ENCODE assay signal across 14 cellular contexts in the genomic region with DNA sequence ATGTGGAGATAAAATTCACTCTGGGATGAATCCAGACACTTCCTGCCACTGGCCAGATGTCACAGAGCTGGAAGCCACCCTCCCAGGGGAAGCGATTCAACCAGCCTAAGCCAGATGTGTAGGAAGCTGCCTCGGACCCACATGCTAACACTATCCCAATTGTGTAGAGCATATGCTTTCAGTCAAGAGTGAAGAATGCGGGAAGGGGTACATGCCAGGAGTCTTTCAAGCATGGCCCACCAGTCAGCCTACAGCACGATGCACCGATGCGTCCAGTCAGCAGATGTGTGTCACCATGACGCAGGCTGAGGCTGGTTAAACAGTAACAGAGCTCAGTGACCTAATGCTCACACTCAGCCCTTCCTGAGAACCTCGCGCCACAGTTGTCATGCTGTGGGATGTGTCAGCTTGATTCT. TPM values are rescaled to one million over a fixed set of nuclear protein-coding genes. Genes with fewer than 3 reads are reported as not detected.
DNase-seq lines count a peak whose midpoint lies in the region; ATAC-seq, FAIRE-seq and TF ChIP-seq lines count a peak whose summit lies in the region.
"Had no signal": no experiment of that assay in that cellular context is flagged by ENCODE, and none has a peak within 500 bp of the region (broad histone marks: within the 10 kb centered on the region; RNA-seq: fewer than 3 reads in every experiment).

No MANE protein-coding gene starts in this region.

- H3K79me2 ChIP-seq in keratinocyte (ENCODE audit: control insufficient read depth, insufficient read depth, low read length) = no peaks in the 10 kb centered on the region

- dilution Hi-C loops in keratinocyte (cut with MboI; ENCODE audit: extremely low pct_ligation_motif_present, low sequenced_read_pairs) = no loop called here

- intact Hi-C loops in heart right ventricle (cut with DNase I) = loop anchor here in 1 of 10 donors (10.0 kb wide), 1 partner anchor 59 kb away; no protein-coding TSS in a partner anchor
- intact Hi-C loops in cardiac septum (cut with DNase I) = no loop called here
- intact Hi-C loops in aorta (cut with DNase I) = no loop called here

- peaks cover 0 to 6% (median 0%) of the 10 kb centered on the region in 11 donors for H3K9me3 ChIP-seq in heart right ventricle
- H3K9me3 ChIP-seq in keratinocyte (ENCODE audit: control insufficient read depth, low read depth, low read length) = no peaks in the 10 kb centered on the region
- H3K9me3 ChIP-seq in aorta (ENCODE audit: control insufficient read depth, low read length) = peaks cover 2% of the 10 kb centered on the region
- H3K9me3 ChIP-seq: tibial artery had no signal

- POLR2A ChIA-PET in HEK293T (lab: Yijun Ruan, JAX) = no interaction called here

- H3K4me1 Mint-ChIP-seq in activated naive CD8-positive, alpha-beta T cell treated with anti-CD3 and anti-CD28 coated beads, Interleukin-2, amount 50 U/mL, for 24 hours = no peaks in the 10 kb centered on the region
- H3K4me1 Mint-ChIP-seq: activated naive CD4-positive, alpha-beta T cell treated with anti-CD3 and anti-CD28 coated beads, Interleukin-2, amount 50 U/mL, for 24 hours; naive B cell had no signal

- H3K4me3 Mint-ChIP-seq in activated naive CD8-positive, alpha-beta T cell treated with anti-CD3 and anti-CD28 coated beads, Interleukin-2, amount 50 U/mL, for 24 hours = no peak overlapping the region
- H3K4me3 Mint-ChIP-seq: activated naive CD4-positive, alpha-beta T cell treated with anti-CD3 and anti-CD28 coated beads, Interleukin-2, amount 50 U/mL, for 24 hours; naive B cell; WTC11 had no signal

- no peaks in the 10 kb centered on the region for H3K36me3 ChIP-seq in heart right ventricle
- H3K36me3 ChIP-seq in keratinocyte (ENCODE audit: control insufficient read depth in 2 of 2, extremely low read depth in 1 of 2, insufficient read depth in 2 of 2, low read length in 2 of 2) = no peaks in the 10 kb centered on the region
- no peaks in the 10 kb centered on the region for H3K36me3 ChIP-seq in aorta (ENCODE audit: control insufficient read depth in 1 of 2, insufficient read depth in 2 of 2, low read length in 1 of 2)
- H3K36me3 ChIP-seq: tibial artery had no signal

- H3K4me2 ChIP-seq in keratinocyte (ENCODE audit: control insufficient read depth, extremely low read depth, insufficient read depth, low read depth, low read length) = no peak overlapping the region

- in situ Hi-C loops in astrocyte of the spinal cord (cut with HindIII; ENCODE audit: low sequenced_read_pairs) = no loop called here

- H3K27me3 Mint-ChIP-seq in activated naive CD8-positive, alpha-beta T cell treated with anti-CD3 and anti-CD28 coated beads, Interleukin-2, amount 50 U/mL, for 24 hours = peaks cover 14% of the 10 kb centered on the region

- TF ChIP-seq CTCF in heart right ventricle (IDR thresholded peaks at IDR 0.05) (no peak), astrocyte of the spinal cord (IDR thresholded peaks at IDR 0.05; ENCODE audit: low read depth, low read length) (no peak), keratinocyte (optimal IDR thresholded peaks at IDR 0.05 in 1 of 3, IDR thresholded peaks at IDR 0.05 in 1 of 3, conservative IDR thresholded peaks at IDR 0.05 in 1 of 3; ENCODE audit: extremely low read depth in 1 of 3, insufficient read depth in 2 of 3, low read length in 3 of 3) (no peak)

- no peak overlapping the region for H2AFZ ChIP-seq in keratinocyte (ENCODE audit: control insufficient read depth, low read length)

- peaks cover 0 to 25% (median 4%) of the 10 kb centered on the region in 7 donors for H3K27me3 ChIP-seq in heart right ventricle
- H3K27me3 ChIP-seq in keratinocyte (ENCODE audit: control insufficient read depth, extremely low read depth, insufficient read depth, low read length) = no peaks in the 10 kb centered on the region
- H3K27me3 ChIP-seq in aorta (ENCODE audit: control insufficient read depth in 1 of 2, insufficient read depth in 2 of 2, low read length in 1 of 2) = no peaks in the 10 kb centered on the region

- H3K36me3 Mint-ChIP-seq in activated naive CD8-positive, alpha-beta T cell treated with anti-CD3 and anti-CD28 coated beads, Interleukin-2, amount 50 U/mL, for 24 hours (ENCODE audit: low read depth) = no peaks in the 10 kb centered on the region
- H3K36me3 Mint-ChIP-seq: activated naive CD4-positive, alpha-beta T cell treated with anti-CD3 and anti-CD28 coated beads, Interleukin-2, amount 50 U/mL, for 24 hours; naive B cell; WTC11 had no signal

- FAIRE-seq in keratinocyte (lab: Jason Lieb, UNC) = peak; percentile 74

- H3K27ac ChIP-seq in heart right ventricle (no peak overlapping the region), keratinocyte (ENCODE audit: control insufficient read depth, insufficient read depth, low read length) (peak overlapping the region; percentile 81), aorta (ENCODE audit: low read depth in 1 of 2, low read length in 2 of 2) (no peak overlapping the region)
- H3K27ac ChIP-seq: tibial artery had no signal

- no peaks in the 10 kb centered on the region for H3K9me1 ChIP-seq in keratinocyte (ENCODE audit: control insufficient read depth, extremely low read depth, insufficient read depth, low read length)

- H3K4me3 ChIP-seq in heart right ventricle = no peak overlapping the region
- no peak overlapping the region for H3K4me3 ChIP-seq in astrocyte of the spinal cord (ENCODE audit: low read depth, low read length)
- H3K4me3 ChIP-seq in keratinocyte (ENCODE audit: control insufficient read depth in 2 of 3, extremely low read depth in 1 of 3, insufficient read depth in 2 of 3, low read depth in 1 of 3, low read length in 3 of 3) = no peak overlapping the region
- no peak overlapping the region for H3K4me3 ChIP-seq in aorta (ENCODE audit: low read length in 2 of 2)
- H3K4me3 ChIP-seq: tibial artery had no signal

- H3K4me1 ChIP-seq in heart right ventricle = no peaks in the 10 kb centered on the region
- peaks cover 58% of the 10 kb centered on the region for H3K4me1 ChIP-seq in keratinocyte (ENCODE audit: control insufficient read depth, extremely low read depth, insufficient read depth, low read length)
- no peaks in the 10 kb centered on the region for H3K4me1 ChIP-seq in aorta (ENCODE audit: control insufficient read depth in 1 of 2, insufficient read depth in 2 of 2, low read length in 2 of 2)
- H3K4me1 ChIP-seq: tibial artery had no signal

- no peaks in the 10 kb centered on the region for H4K20me1 ChIP-seq in keratinocyte (ENCODE audit: control insufficient read depth, extremely low read depth, insufficient read depth, low read length)

- no peak overlapping the region for H3K9ac ChIP-seq in keratinocyte (ENCODE audit: control insufficient read depth, extremely low read depth, insufficient read depth, low read length)

- H3K9me3 Mint-ChIP-seq in activated naive CD8-positive, alpha-beta T cell treated with anti-CD3 and anti-CD28 coated beads, Interleukin-2, amount 50 U/mL, for 24 hours = no peaks in the 10 kb centered on the region
- H3K9me3 Mint-ChIP-seq: activated naive CD4-positive, alpha-beta T cell treated with anti-CD3 and anti-CD28 coated beads, Interleukin-2, amount 50 U/mL, for 24 hours; WTC11 had no signal

- H3K27ac Mint-ChIP-seq in activated naive CD8-positive, alpha-beta T cell treated with anti-CD3 and anti-CD28 coated beads, Interleukin-2, amount 50 U/mL, for 24 hours = no peak overlapping the region
- H3K27ac Mint-ChIP-seq: activated naive CD4-positive, alpha-beta T cell treated with anti-CD3 and anti-CD28 coated beads, Interleukin-2, amount 50 U/mL, for 24 hours; naive B cell; WTC11 had no signal

- ATAC-seq in heart right ventricle = peak in 6 of 8 donors; percentile 14 to 62 (median 56)
- ATAC-seq in aorta (ENCODE audit: low FRiP score) = peak; percentile 27
- no peak for ATAC-seq in activated naive CD8-positive, alpha-beta T cell treated with anti-CD3 and anti-CD28 coated beads, Interleukin-2, amount 50 U/mL, for 24 hours
- ATAC-seq in HG03196 (IDR thresholded peaks at IDR 0.05; ENCODE audit: unreplicated experiment) = no peak
- ATAC-seq: WTC11 had no signal

- CTCF ChIA-PET in HEK293T (lab: Yijun Ruan, JAX) = no interaction called here

- 44 to 53% methylated on average over 9 of the region's 9 CpGs for WGBS in heart right ventricle, 2 donors
- 34 to 41% methylated on average over 9 of the region's 9 CpGs for WGBS in aorta, 2 donors

- DNase-seq in heart right ventricle = peak in 1 of 2 donors; percentile 13
- DNase-seq in cardiac septum (ENCODE audit: low spot score) = no peak
- DNase-seq in astrocyte of the spinal cord (ENCODE audit: low read depth, low spot score) = peak; percentile 91
- DNase-seq in keratinocyte (ENCODE audit: low read depth, low spot score) = peak; percentile 78
- DNase-seq in aorta = no peak
- no peak for DNase-seq in HEK293T (ENCODE audit: extremely low spot score)
- DNase-seq in activated naive CD8-positive, alpha-beta T cell treated with anti-CD3 and anti-CD28 coated beads, Interleukin-2, amount 50 U/mL, for 24 hours = no peak
- DNase-seq: foreskin melanocyte, naive B cell, NCI-H1105 treated with DMSO at 0.1 percent for 48 hours, tibial artery had no signal

TF ChIP-seq in HEK293T, 16 proteins besides CTCF, POLR2A, EP300 and RAD21 (continues in another document):
- TF ChIP-seq, protein P1, sequence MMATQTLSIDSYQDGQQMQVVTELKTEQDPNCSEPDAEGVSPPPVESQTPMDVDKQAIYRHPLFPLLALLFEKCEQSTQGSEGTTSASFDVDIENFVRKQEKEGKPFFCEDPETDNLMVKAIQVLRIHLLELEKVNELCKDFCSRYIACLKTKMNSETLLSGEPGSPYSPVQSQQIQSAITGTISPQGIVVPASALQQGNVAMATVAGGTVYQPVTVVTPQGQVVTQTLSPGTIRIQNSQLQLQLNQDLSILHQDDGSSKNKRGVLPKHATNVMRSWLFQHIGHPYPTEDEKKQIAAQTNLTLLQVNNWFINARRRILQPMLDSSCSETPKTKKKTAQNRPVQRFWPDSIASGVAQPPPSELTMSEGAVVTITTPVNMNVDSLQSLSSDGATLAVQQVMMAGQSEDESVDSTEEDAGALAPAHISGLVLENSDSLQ (IDR thresholded peaks at IDR 0.05) = no peak
- TF ChIP-seq TARDBP (IDR thresholded peaks at IDR 0.05) (no peak), NFRKB (IDR thresholded peaks at IDR 0.05) (no peak), CTBP1 (IDR thresholded peaks at IDR 0.05; ENCODE audit: borderline replicate concordance) (no peak), LEF1 (IDR thresholded peaks at IDR 0.05; ENCODE audit: borderline replicate concordance) (no peak), L3MBTL2 (conservative IDR thresholded peaks at IDR 0.05) (no peak)

RNA-seq across cellular contexts. Expression of a gene that starts 38.8 kb away (rescaled TPM):
- total RNA-seq in heart right ventricle (under 1 TPM in 9 of 10 donors, not detected in 1; 0.06 to 0.71 (median 0.22) TPM), cardiac septum (0.11 TPM), aorta (under 1 TPM; 0.13 to 0.21 TPM)
- polyA plus RNA-seq in heart right ventricle (under 1 TPM; 0.07 to 0.15 TPM), keratinocyte (109 to 182 TPM (median 137 TPM) in 3 replicates), aorta (not detected)
- 17.3 TPM for polyA plus RNA-seq in keratinocyte (2011; ENCODE audit: low read depth)
- polyA plus RNA-seq in keratinocyte (2011; cell fraction: cytosol; rRNA removed) = 94.9 and 129 TPM in 2 replicates
- 186 and 215 TPM in 2 replicates for polyA plus RNA-seq in keratinocyte (2011; cell fraction: nucleus; rRNA removed)
- 41.1 and 106 TPM in 2 replicates for polyA plus RNA-seq in keratinocyte (2012; ENCODE audit: low replicate concordance)
- 161 to 227 TPM (median 203 TPM) in 3 replicates for polyA minus RNA-seq in keratinocyte
- 103 TPM for polyA minus RNA-seq in keratinocyte (2011; cell fraction: cytosol; rRNA and poly(A)+ RNA removed)
- polyA minus RNA-seq in keratinocyte (2011; cell fraction: nucleus; rRNA and poly(A)+ RNA removed) = 117 and 228 TPM in 2 replicates

Comparison
In these comparisons a context has a peak if more than half of its experiments do, and no peak if none do; other contexts are left out.
1. ATAC-seq: peak in heart right ventricle (6 of 8) and aorta (single experiment); none in activated naive CD8-positive, alpha-beta T cell treated with anti-CD3 and anti-CD28 coated beads, Interleukin-2, amount 50 U/mL, for 24 hours (single experiment) and HG03196 (single experiment).
2. DNase-seq: peak in astrocyte of the spinal cord (single experiment) and keratinocyte (single experiment); none in cardiac septum (single experiment), aorta (0 of 2), HEK293T (single experiment) and activated naive CD8-positive, alpha-beta T cell treated with anti-CD3 and anti-CD28 coated beads, Interleukin-2, amount 50 U/mL, for 24 hours (single experiment).